8 cellular contexts compared by ENCODE assay signal in the genomic region with DNA sequence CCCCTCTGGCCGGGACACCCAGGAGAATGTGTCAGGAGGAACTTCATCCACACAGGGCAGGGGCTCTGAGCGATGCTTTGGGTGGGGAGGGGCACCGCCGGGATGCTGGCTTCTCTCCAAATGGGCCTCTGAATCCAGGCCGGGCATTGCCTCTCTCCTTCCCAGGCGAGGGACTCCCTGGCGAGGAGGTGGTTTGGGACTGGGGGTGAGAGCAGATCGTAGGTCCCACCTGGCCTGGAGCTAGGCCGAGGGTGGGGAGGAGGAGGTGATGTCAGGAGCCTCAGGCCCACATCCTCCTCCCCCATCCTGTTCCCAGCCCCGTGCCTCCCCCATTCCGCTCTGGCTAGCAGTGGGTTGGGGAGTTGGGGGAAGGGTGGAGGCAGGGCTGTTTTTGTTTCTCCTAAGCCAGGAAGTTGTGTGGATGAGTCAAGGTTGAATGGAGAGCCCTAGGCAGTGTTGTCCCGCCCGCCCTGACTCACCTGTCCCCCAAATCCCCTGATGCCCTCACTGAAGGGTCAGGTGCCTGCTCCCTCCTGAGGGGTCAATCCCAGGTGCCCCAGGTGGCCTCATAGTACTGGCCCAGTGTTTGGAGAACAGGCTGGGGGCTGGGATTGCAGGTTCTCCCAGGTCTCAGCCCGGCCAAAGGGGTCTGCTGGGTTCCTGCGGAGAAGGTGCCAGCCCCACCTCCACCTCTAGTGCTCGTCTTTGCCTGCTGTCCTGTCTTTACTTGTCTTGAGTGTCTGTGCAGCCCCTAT. TPM values are rescaled to one million over a fixed set of nuclear protein-coding genes. Genes with fewer than 3 reads are reported as not detected.
DNase-seq lines count a peak whose midpoint lies in the region; ATAC-seq and TF ChIP-seq lines count a peak whose summit lies in the region.

No MANE protein-coding gene starts in this region.

- peaks cover 68 to 87% (median 82%) of the 10 kb centered on the region in 3 donors for H3K27me3 Mint-ChIP-seq in CD14-positive monocyte (ENCODE audit: low read depth in 3 of 3)

- H3K9me3 ChIP-seq in neuronal stem cell (replicated peaks in 1 of 2; ENCODE audit: control insufficient read depth in 2 of 2, insufficient read depth in 1 of 2, low read depth in 1 of 2, low read length in 2 of 2) = no peaks in the 10 kb centered on the region

- H3K14ac ChIP-seq in neuronal stem cell (ENCODE audit: low read length) = peak overlapping the region; percentile 75

- TF ChIP-seq CTCF in NB4 (IDR thresholded peaks at IDR 0.05; ENCODE audit: low read depth, low read length) (no peak), epithelial cell of esophagus (IDR thresholded peaks at IDR 0.05; ENCODE audit: insufficient read depth, low read depth, low read length, missing control alignments) (no peak), CD14-positive monocyte (IDR thresholded peaks at IDR 0.05) (no peak)

- no peak overlapping the region for H4K91ac ChIP-seq in neuronal stem cell (ENCODE audit: low read depth, low read length, poor library complexity)

- no peaks in the 10 kb centered on the region for H3K79me1 ChIP-seq in neuronal stem cell (ENCODE audit: low read depth, low read length)

- H3K27me3 ChIP-seq in neuronal stem cell (ENCODE audit: control insufficient read depth in 3 of 3, insufficient read depth in 3 of 3, low read depth in 1 of 3, low read length in 3 of 3) = peaks cover 0 to 99% (median 26%) of the 10 kb centered on the region in 3 experiments

- H3K4ac ChIP-seq in neuronal stem cell (ENCODE audit: low read length) = no peak overlapping the region

- peaks cover 16% of the 10 kb centered on the region for H3K4me1 Mint-ChIP-seq in CD14-positive monocyte

- H3K27ac Mint-ChIP-seq in CD14-positive monocyte = no peak overlapping the region

- no peak overlapping the region for H4K8ac ChIP-seq in neuronal stem cell (ENCODE audit: low read depth, low read length)

- H2AFZ ChIP-seq in neuronal stem cell (ENCODE audit: low read length) = peak overlapping the region; percentile 77

- H3K4me2 ChIP-seq in neuronal stem cell (ENCODE audit: insufficient read depth, low read length, poor library complexity, severe bottlenecking) = no peak overlapping the region

- WGBS in neuronal stem cell (ENCODE audit: extremely low coverage in 2 of 2, insufficient read length in 2 of 2, insufficient replicate concordance in 1 of 2), 2 donors = no CpG with 5 or more reads among the region's 16 CpGs

- peak overlapping the region; percentile 54 for H2BK120ac ChIP-seq in neuronal stem cell (ENCODE audit: low read depth, low read length)

- H2BK5ac ChIP-seq in neuronal stem cell (ENCODE audit: low read length) = peak overlapping the region; percentile 71

- no peak overlapping the region for H3K23ac ChIP-seq in neuronal stem cell (ENCODE audit: low read depth, low read length, poor library complexity)

- H3K4me3 Mint-ChIP-seq in CD14-positive monocyte = peak overlapping the region in 1 of 2 donors; percentile 82

- peak overlapping the region; percentile 95 for H2AK5ac ChIP-seq in neuronal stem cell (ENCODE audit: low read depth, low read length)

- peaks cover 14 to 20% of the 10 kb centered on the region in 2 donors for H3K4me1 ChIP-seq in neuronal stem cell (ENCODE audit: control insufficient read depth in 2 of 2, insufficient read depth in 1 of 2, low read depth in 1 of 2, low read length in 2 of 2)

- peak overlapping the region; percentile 90 for H2BK15ac ChIP-seq in neuronal stem cell (ENCODE audit: low read length)

- H3K18ac ChIP-seq in neuronal stem cell (ENCODE audit: low read length) = peak overlapping the region; percentile 75

- no peaks in the 10 kb centered on the region for H3K36me3 ChIP-seq in neuronal stem cell (replicated peaks in 1 of 2; ENCODE audit: control insufficient read depth in 2 of 2, insufficient read depth in 2 of 2, low read length in 2 of 2)

- H2BK12ac ChIP-seq in neuronal stem cell (ENCODE audit: low read length) = peak overlapping the region; percentile 86

- H3K27ac ChIP-seq in neuronal stem cell (replicated peaks; ENCODE audit: low read length) = no peak overlapping the region

- no peak for ATAC-seq in HG02610 (IDR thresholded peaks at IDR 0.05; ENCODE audit: unreplicated experiment)

- peak overlapping the region; percentile 67 for H3K9ac ChIP-seq in neuronal stem cell (ENCODE audit: low read depth, low read length, poor library complexity)

- TF ChIP-seq POLR2A in NB4 (IDR thresholded peaks at IDR 0.05; ENCODE audit: extremely low read depth, insufficient read length) = no peak

- peaks cover 0 to 18% (median 7%) of the 10 kb centered on the region in 7 donors for H3K9me3 Mint-ChIP-seq in CD14-positive monocyte

- H3K4me3 ChIP-seq in NB4 (ENCODE audit: low read depth, low read length) (no peak overlapping the region), epithelial cell of esophagus (ENCODE audit: low read length) (peak overlapping the region; percentile 89), neuronal stem cell (ENCODE audit: low read length in 2 of 2) (no peak overlapping the region)

- DNase-seq in DMS53 treated with DMSO at 0.1 percent for 48 hours (lab: John Stamatoyannopoulos, UW; ENCODE audit: unreplicated experiment) (peak; percentile 16), NB4 (ENCODE audit: low read depth) (peak; percentile 33), epithelial cell of esophagus (ENCODE audit: low read depth) (peak; percentile 96), neuronal stem cell (ENCODE audit: low spot score) (no peak), AG20443 (ENCODE audit: low spot score) (no peak), CD14-positive monocyte (ENCODE audit: low spot score) (no peak), DMS 273 treated with DMSO at 0.1 percent for 48 hours (lab: John Stamatoyannopoulos, UW) (no peak)

- intact Hi-C loops in CD14-positive monocyte (cut with micrococcal nuclease) = no loop called here

- H3K36me3 Mint-ChIP-seq in CD14-positive monocyte = peaks cover 0 to 5% of the 10 kb centered on the region in 2 donors

RNA-seq across cellular contexts. Expression of a gene that starts 2.8 kb away (rescaled TPM):
- polyA plus RNA-seq in neuronal stem cell (2013, experiment 1 of 2) = 5.9 TPM
- polyA plus RNA-seq in neuronal stem cell (2013, experiment 2 of 2) = 5.9 TPM
- not detected for polyA plus RNA-seq in CD14-positive monocyte

RNA-seq across cellular contexts. Expression of a gene that starts 10.2 kb away (rescaled TPM):
- 78.7 TPM for polyA plus RNA-seq in neuronal stem cell (2013, experiment 1 of 2)
- 72.6 TPM for polyA plus RNA-seq in neuronal stem cell (2013, experiment 2 of 2)
- polyA plus RNA-seq in CD14-positive monocyte = 100 to 1,000 TPM; 124 to 141 TPM

RNA-seq across cellular contexts. Expression of a gene that starts 40.7 kb away (rescaled TPM):
- polyA plus RNA-seq in neuronal stem cell (2013, experiment 1 of 2) = 69.2 TPM
- 69.0 TPM for polyA plus RNA-seq in neuronal stem cell (2013, experiment 2 of 2)
- polyA plus RNA-seq in CD14-positive monocyte = under 1 TPM in 1 of 2 donors, not detected in 1; 0.17 TPM

RNA-seq across cellular contexts. Expression of a gene that starts 52.7 kb away (rescaled TPM):
- polyA plus RNA-seq in neuronal stem cell (2013, experiment 1 of 2) = 10.1 TPM
- polyA plus RNA-seq in neuronal stem cell (2013, experiment 2 of 2) = 11.1 TPM
- 1 to 10 TPM; 8.3 to 9.2 TPM for polyA plus RNA-seq in CD14-positive monocyte

Comparison
In these comparisons a context has a peak if more than half of its experiments do, and no peak if none do; other contexts are left out.
1. DNase-seq: peak in DMS53 treated with DMSO at 0.1 percent for 48 hours (single experiment), NB4 (single experiment) and epithelial cell of esophagus (single experiment); none in neuronal stem cell (single experiment), AG20443 (single experiment), CD14-positive monocyte (single experiment) and DMS 273 treated with DMSO at 0.1 percent for 48 hours (single experiment).